8 cellular contexts compared by ENCODE assay signal in the genomic region with DNA sequence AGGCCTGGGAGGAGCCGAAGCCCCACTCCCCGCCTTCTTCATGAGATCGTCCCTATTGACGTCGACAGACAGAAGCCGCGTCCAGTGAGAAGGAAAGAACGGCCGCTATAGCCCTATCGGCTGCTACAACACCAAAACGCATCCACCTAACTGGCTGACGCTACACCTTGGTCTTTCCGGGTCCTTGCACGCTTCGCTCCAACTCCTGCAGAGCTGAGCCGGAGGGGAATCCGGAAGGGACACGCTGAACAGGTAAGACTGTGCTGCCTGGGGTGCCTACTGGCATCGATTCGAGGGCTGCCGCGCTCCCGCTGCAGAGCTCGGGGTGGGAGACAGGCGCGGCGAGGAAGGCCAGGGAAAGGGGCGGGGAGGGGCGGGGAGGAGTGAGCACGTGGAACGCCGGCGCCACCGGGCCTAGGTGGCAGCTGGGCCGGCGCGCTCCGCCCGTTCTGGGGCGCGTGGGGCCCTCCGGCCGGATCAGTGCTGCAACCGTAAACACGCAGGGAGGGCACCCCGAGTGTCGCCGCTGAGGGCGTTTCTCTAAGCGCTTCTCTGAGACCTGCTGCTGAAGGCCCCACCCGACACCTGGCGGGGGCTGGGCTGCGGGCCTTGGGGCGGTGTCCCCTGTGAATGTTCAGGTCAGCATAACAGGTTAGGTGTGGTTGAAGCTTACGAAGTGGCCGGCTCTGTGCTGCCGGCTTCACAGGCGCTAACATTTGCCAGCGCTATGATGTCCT. TPM values are rescaled to one million over a fixed set of nuclear protein-coding genes. Genes with fewer than 3 reads are reported as not detected.
A peak's percentile ranks its signal among the peaks of the same experiment; 100 is the strongest.
DNase-seq lines count a peak whose midpoint lies in the region; ATAC-seq and TF ChIP-seq lines count a peak whose summit lies in the region.

A gene with protein sequence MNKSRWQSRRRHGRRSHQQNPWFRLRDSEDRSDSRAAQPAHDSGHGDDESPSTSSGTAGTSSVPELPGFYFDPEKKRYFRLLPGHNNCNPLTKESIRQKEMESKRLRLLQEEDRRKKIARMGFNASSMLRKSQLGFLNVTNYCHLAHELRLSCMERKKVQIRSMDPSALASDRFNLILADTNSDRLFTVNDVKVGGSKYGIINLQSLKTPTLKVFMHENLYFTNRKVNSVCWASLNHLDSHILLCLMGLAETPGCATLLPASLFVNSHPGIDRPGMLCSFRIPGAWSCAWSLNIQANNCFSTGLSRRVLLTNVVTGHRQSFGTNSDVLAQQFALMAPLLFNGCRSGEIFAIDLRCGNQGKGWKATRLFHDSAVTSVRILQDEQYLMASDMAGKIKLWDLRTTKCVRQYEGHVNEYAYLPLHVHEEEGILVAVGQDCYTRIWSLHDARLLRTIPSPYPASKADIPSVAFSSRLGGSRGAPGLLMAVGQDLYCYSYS (plus strand): TSS at position 173 of the 737 bp plus-strand sequence. CDS start 11,515 bp downstream, outside the sequence.

- H3K4me1 ChIP-seq in mammary epithelial cell (ENCODE audit: insufficient read depth, low read length), result peaks cover 12% of the 10 kb centered on the region
- peaks cover 3 to 11% (median 9%) of the 10 kb centered on the region in 3 donors for H3K4me1 ChIP-seq in skeletal muscle tissue (ENCODE audit: control insufficient read depth in 3 of 3, insufficient read depth in 3 of 3, low read length in 3 of 3)

- WGBS in mammary epithelial cell (ENCODE audit: low coverage, missing lambda C conversion rate), result 0% methylated on average over 19 of the region's 59 CpGs

- DNase-seq in AG04450 (ENCODE audit: low read depth, low spot score) (peak; percentile 94), NCI-H2227 (lab: John Stamatoyannopoulos, UW; ENCODE audit: unreplicated experiment) (peak; percentile 97), mammary epithelial cell (peak; percentile 99)

- TSS peak; percentile 25 for BruUV-seq in mammary epithelial cell (replicated peaks; lab: Mats Ljungman, UMichigan)

- POLR2A ChIA-PET in AG04450 (lab: Yijun Ruan, JAX), result interaction anchor here (0.6 to 1.5 kb wide), 2 partner anchors 9 to 99 kb away, joined by 7 read pairs; no protein-coding TSS in a partner anchor

- no peaks in the 10 kb centered on the region for H4K20me1 ChIP-seq in mammary epithelial cell (ENCODE audit: insufficient read depth, low read length)

- H3K4me3 ChIP-seq in AG04450 (ENCODE audit: low read depth, low read length) (peak within 1 kb of the TSS; percentile 98), mammary epithelial cell (replicated peaks in 1 of 3; ENCODE audit: insufficient read depth in 1 of 3, low read depth in 2 of 3, low read length in 3 of 3) (peak within 1 kb of the TSS; percentile 76 to 96 (median 77)), iPS-18c (ENCODE audit: insufficient read depth, low read depth, low read length) (peak within 1 kb of the TSS; percentile 80), skeletal muscle tissue (ENCODE audit: low read length in 3 of 3) (peak within 1 kb of the TSS; percentile 90 to 98 (median 97))

- intact Hi-C loops in mammary epithelial cell (cut with micrococcal nuclease), result loop anchor here (2.0 kb wide), 1 partner anchor 34 kb away; no protein-coding TSS in a partner anchor

- no peaks in the 10 kb centered on the region for H3K27me3 ChIP-seq in AG04450 (ENCODE audit: control insufficient read depth, insufficient read depth, low read length)
- H3K27me3 ChIP-seq in mammary epithelial cell (ENCODE audit: insufficient read depth, low read length), result no peaks in the 10 kb centered on the region
- no peaks in the 10 kb centered on the region for H3K27me3 ChIP-seq in skeletal muscle tissue (ENCODE audit: control insufficient read depth in 3 of 3, insufficient read depth in 3 of 3, low read length in 3 of 3)

- no peak for TF ChIP-seq CTCF in AG04450 (IDR thresholded peaks at IDR 0.05; ENCODE audit: low read depth, low read length)
- TF ChIP-seq CTCF in VCaP (conservative IDR thresholded peaks at IDR 0.05), result no peak
- TF ChIP-seq CTCF in mammary epithelial cell (conservative IDR thresholded peaks at IDR 0.05 in 1 of 2, IDR thresholded peaks at IDR 0.05 in 1 of 2; ENCODE audit: extremely low read depth in 1 of 2, insufficient read depth in 1 of 2, low read depth in 1 of 2, low read length in 2 of 2), result no peak

- H3K79me2 ChIP-seq in mammary epithelial cell (ENCODE audit: insufficient read depth, low read length), result peaks cover 42% of the 10 kb centered on the region

- H3K36me3 ChIP-seq in mammary epithelial cell (ENCODE audit: insufficient read depth, low read length) (no peaks in the 10 kb centered on the region), skeletal muscle tissue (ENCODE audit: control insufficient read depth in 3 of 3, insufficient read depth in 3 of 3, low read length in 3 of 3) (peaks cover 0 to 3% (median 0%) of the 10 kb centered on the region in 3 donors)

- ATAC-seq in GM18907 (IDR thresholded peaks at IDR 0.05; ENCODE audit: unreplicated experiment) (peak; percentile 97), HG03159 (IDR thresholded peaks at IDR 0.05; ENCODE audit: unreplicated experiment) (peak; percentile 98)

- dilution Hi-C loops in mammary epithelial cell (cut with HindIII; ENCODE audit: low sequenced_read_pairs), result loop anchor here (10.0 kb wide), 1 partner anchor 382 kb away; no protein-coding TSS in a partner anchor

- in situ Hi-C loops in mammary epithelial cell (cut with MboI; ENCODE audit: low sequenced_read_pairs in 2 of 2), result no loop called here

- CTCF ChIA-PET in AG04450 (lab: Charles Lee) (interaction anchor here (1.0 to 2.4 kb wide), 3 partner anchors 22 to 413 kb away, joined by 3 to 10 read pairs (median 4); no protein-coding TSS in a partner anchor), mammary epithelial cell (lab: Charles Lee; ENCODE audit: low non-redundant PET) (no interaction called here)

- H3K4me2 ChIP-seq in mammary epithelial cell (ENCODE audit: insufficient read depth, low read depth, low read length), result peak within 1 kb of the TSS; percentile 98

- peak within 1 kb of the TSS; percentile 93 for H3K9ac ChIP-seq in mammary epithelial cell (ENCODE audit: insufficient read depth, low read length)
- H3K9ac ChIP-seq in skeletal muscle tissue (ENCODE audit: low read depth in 1 of 3, low read length in 3 of 3), result peak within 1 kb of the TSS; percentile 74 to 91 (median 78)

- H3K9me3 ChIP-seq in AG04450 (ENCODE audit: control insufficient read depth, insufficient read depth, low read length) (peaks cover 4% of the 10 kb centered on the region; the same call in 1 of the 2 replicates), mammary epithelial cell (replicated peaks; ENCODE audit: insufficient read depth, low read length) (no peaks in the 10 kb centered on the region), iPS-18c (ENCODE audit: control insufficient read depth, insufficient read depth, low read length) (no peaks in the 10 kb centered on the region), skeletal muscle tissue (ENCODE audit: control insufficient read depth in 3 of 3, low read length in 3 of 3) (no peaks in the 10 kb centered on the region)

- H3K27ac ChIP-seq in AG04450 (ENCODE audit: low read depth, low read length) (peak within 1 kb of the TSS; percentile 70), VCaP (peak within 1 kb of the TSS; percentile 66), mammary epithelial cell (ENCODE audit: insufficient read depth, low read depth, low read length) (peak within 1 kb of the TSS; percentile 93), skeletal muscle tissue (ENCODE audit: low read depth, low read length) (peak within 1 kb of the TSS; percentile 7)

- H2AFZ ChIP-seq in mammary epithelial cell (ENCODE audit: low read depth, low read length), result peak within 1 kb of the TSS; percentile 99

RNA-seq across cellular contexts. Expression of the gene that starts here (rescaled TPM):
- polyA plus RNA-seq in AG04450 (2011; rRNA removed) (14.7 and 14.8 TPM in 2 replicates), mammary epithelial cell (28.2 TPM)
- 19.2 and 27.9 TPM in 2 replicates for polyA minus RNA-seq in AG04450 (2011; rRNA and poly(A)+ RNA removed)
- total RNA-seq in mammary epithelial cell (10 to 100 TPM; 24.1 to 46.7 TPM), skeletal muscle tissue (11.5 TPM)
- 37.1 TPM for polyA minus RNA-seq in mammary epithelial cell

Comparison
In these comparisons a context has a peak if more than half of its experiments do, and no peak if none do; other contexts are left out.
1. Peak in every context shown above with its lines: DNase-seq, ATAC-seq, H3K4me3 ChIP-seq and H3K27ac ChIP-seq.
2. H3K27ac ChIP-seq: peak in every context shown above with its lines; median percentile 93 in mammary epithelial cell; 70 in AG04450; 66 in VCaP; 7 in skeletal muscle tissue.